Comparison of ENCODE assay signal across 1 cellular context in genomic region chr1:181264843-181265242, GRCh38.
TF ChIP-seq lines count a peak whose summit lies in the region.

No MANE protein-coding gene starts in this region.

TF ChIP-seq in WTC11, 78 proteins besides CTCF, POLR2A, EP300 and RAD21 (continued from another document):
- TF ChIP-seq STAT6 (CRISPR knock-in tag; conservative IDR thresholded peaks at IDR 0.05; ENCODE audit: low read depth) (no peak), SP1 (CRISPR knock-in tag; conservative IDR thresholded peaks at IDR 0.05) (no peak), NR2C2 (CRISPR knock-in tag; IDR thresholded peaks at IDR 0.05) (no peak), ZNF281 (CRISPR knock-in tag; IDR thresholded peaks at IDR 0.05) (no peak), E2F4 (CRISPR knock-in tag; IDR thresholded peaks at IDR 0.05; ENCODE audit: borderline replicate concordance, low read depth) (no peak), IRF2 (CRISPR knock-in tag; IDR thresholded peaks at IDR 0.05; ENCODE audit: borderline replicate concordance, low read depth) (no peak), NFE2L1 (CRISPR knock-in tag; IDR thresholded peaks at IDR 0.05) (no peak), AR (CRISPR knock-in tag; IDR thresholded peaks at IDR 0.05) (no peak), NFATC4 (CRISPR knock-in tag; IDR thresholded peaks at IDR 0.05) (no peak), ZNF219 (CRISPR knock-in tag; IDR thresholded peaks at IDR 0.05; ENCODE audit: borderline replicate concordance) (no peak), CBFB (CRISPR knock-in tag; IDR thresholded peaks at IDR 0.05; ENCODE audit: low read depth) (no peak), FOXP4 (CRISPR knock-in tag; IDR thresholded peaks at IDR 0.05) (no peak)
